Comparison of ENCODE assay signal across 1 cellular context in the genomic region with DNA sequence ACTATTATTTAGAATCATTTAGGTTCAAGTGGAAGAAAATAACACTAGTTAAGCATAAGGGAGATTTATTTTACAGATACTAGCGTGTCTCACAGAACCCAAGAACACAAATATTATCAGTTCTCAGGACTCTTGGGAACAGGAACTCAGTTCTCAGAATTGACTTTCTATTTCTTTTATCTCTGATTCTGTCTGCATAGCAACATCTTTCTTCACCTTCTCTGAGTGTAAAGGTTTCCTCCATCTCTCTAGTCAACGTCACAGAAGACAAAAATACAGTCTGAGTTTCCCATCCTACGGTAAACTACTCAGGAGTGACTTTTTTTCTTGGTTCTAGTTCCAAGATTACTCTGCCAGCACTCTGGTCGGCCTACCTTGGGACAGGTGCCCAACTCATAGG.
TF ChIP-seq lines count a peak whose summit lies in the region.

No MANE protein-coding gene starts in this region.

TF ChIP-seq in H1, 55 proteins besides CTCF, POLR2A, EP300 and RAD21:
- TF ChIP-seq, protein P1, sequence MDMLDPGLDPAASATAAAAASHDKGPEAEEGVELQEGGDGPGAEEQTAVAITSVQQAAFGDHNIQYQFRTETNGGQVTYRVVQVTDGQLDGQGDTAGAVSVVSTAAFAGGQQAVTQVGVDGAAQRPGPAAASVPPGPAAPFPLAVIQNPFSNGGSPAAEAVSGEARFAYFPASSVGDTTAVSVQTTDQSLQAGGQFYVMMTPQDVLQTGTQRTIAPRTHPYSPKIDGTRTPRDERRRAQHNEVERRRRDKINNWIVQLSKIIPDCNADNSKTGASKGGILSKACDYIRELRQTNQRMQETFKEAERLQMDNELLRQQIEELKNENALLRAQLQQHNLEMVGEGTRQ (IDR thresholded peaks at IDR 0.05; ENCODE audit: low read length), result no peak
- no peak for TF ChIP-seq BCL11A (IDR thresholded peaks at IDR 0.05; ENCODE audit: low read depth in 2 of 2, low read length in 2 of 2)
- no peak for TF ChIP-seq TAF7 (optimal IDR thresholded peaks at IDR 0.05; ENCODE audit: borderline replicate concordance, low read depth, low read length)
